Comparison of ENCODE assay signal across 9 cellular contexts in the genomic region with DNA sequence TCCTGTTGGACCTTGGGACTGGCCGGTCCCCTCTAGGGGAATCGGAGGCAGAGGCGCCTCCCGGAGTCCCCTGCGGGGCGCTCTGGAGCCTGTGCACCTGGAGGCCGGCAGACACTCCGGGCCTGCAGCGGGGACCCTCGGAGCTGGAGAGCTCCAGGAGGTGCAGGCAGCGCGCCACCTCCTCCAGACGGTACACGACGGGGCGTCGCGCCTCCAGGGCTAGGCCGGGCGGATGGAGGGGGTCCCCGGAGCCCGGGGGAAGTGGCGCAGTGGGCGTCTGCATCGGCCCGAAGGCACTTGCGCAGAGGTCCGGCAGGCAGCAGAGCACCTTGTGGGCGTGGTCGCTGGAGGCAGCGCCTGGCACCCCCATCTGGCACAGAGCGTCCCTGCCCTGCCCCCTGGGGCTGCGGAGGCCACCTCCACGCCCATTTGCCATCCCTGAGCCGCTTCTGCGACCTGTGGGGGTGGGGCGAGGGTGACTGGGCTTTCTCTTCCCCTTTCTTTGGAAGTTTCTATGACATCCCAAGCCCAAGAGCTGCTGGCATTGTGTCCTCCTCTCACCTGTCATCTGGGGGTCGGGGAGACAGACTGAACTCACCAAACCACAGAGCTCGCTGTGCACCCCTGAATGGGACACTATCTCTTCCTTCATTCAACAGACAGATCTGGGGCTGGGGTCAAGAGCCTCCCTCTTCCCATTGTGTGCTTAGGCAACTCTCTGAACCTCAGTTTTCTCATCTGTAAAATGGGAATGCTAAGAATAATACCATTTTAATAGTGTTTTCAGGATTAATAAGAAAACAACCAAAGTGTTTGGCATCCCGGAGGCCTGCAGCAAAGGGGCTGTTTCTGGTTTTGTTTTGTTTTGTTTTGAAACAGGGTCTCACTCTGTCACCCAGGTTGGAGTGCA. TPM values are rescaled to one million over a fixed set of nuclear protein-coding genes. Genes with fewer than 3 reads are reported as not detected.
A peak's percentile ranks its signal among the peaks of the same experiment; 100 is the strongest.
DNase-seq lines count a peak whose midpoint lies in the region; ATAC-seq and TF ChIP-seq lines count a peak whose summit lies in the region.
"Had no signal": no experiment of that assay in that cellular context is flagged by ENCODE, and none has a peak within 500 bp of the region (broad histone marks: within the 10 kb centered on the region; RNA-seq: fewer than 3 reads in every experiment).

No MANE protein-coding gene starts in this region.

- no peaks in the 10 kb centered on the region for H3K9me3 ChIP-seq in upper lobe of left lung

- H3K4me1 ChIP-seq in upper lobe of left lung = peaks cover 9 to 16% (median 14%) of the 10 kb centered on the region in 4 donors

- TF ChIP-seq EP300 in upper lobe of left lung (IDR thresholded peaks at IDR 0.05) = no peak

- peak in 2 of 6 experiments; percentile 14 to 15 for TF ChIP-seq CTCF in upper lobe of left lung (IDR thresholded peaks at IDR 0.05)

- no peak for TF ChIP-seq POLR2A in upper lobe of left lung (IDR thresholded peaks at IDR 0.05)

- no peaks in the 10 kb centered on the region for H3K36me3 ChIP-seq in upper lobe of left lung

- ATAC-seq in left lobe of liver (peak; percentile 80), upper lobe of left lung (ENCODE audit: low FRiP score in 2 of 2) (peak; percentile 56 to 59), HG03354 (IDR thresholded peaks at IDR 0.05; ENCODE audit: poor library complexity, severe bottlenecking, unreplicated experiment) (no peak)

- DNase-seq in DMS 273 (lab: John Stamatoyannopoulos, UW; ENCODE audit: unreplicated experiment) = peak; percentile 78
- no peak for DNase-seq in DMS 273 treated with DMSO at 0.1 percent for 48 hours (lab: John Stamatoyannopoulos, UW)
- DNase-seq in NCI-H146 (lab: John Stamatoyannopoulos, UW) = peak; percentile 81
- DNase-seq in astrocyte of the hippocampus (ENCODE audit: low read depth, low spot score) = peak; percentile 34
- DNase-seq in left lobe of liver (ENCODE audit: low spot score) = peak; percentile 70
- peak; percentile 62 to 87 for DNase-seq in upper lobe of left lung
- DNase-seq in cerebellum (ENCODE audit: low spot score) = no peak

- WGBS in upper lobe of left lung, 2 donors = 20 to 23% methylated on average over 15 to 28 of the region's 40 CpGs

- H3K27ac ChIP-seq in upper lobe of left lung = no peak overlapping the region
- H3K27ac ChIP-seq: 22Rv1 had no signal

- peaks cover 0 to 3% (median 0%) of the 10 kb centered on the region in 4 donors for H3K27me3 ChIP-seq in upper lobe of left lung

- H3K4me3 ChIP-seq in upper lobe of left lung = peak overlapping the region in 3 of 4 donors; percentile 19 to 42 (median 37)

RNA-seq across cellular contexts. Expression of gene CORO1C, which starts 37.5 kb away (rescaled TPM):
- total RNA-seq in left lobe of liver (39.2 TPM), upper lobe of left lung (100 to 1,000 TPM; 154 to 297 (median 223) TPM), cerebellum (114 TPM)

Comparison
In these comparisons a context has a peak if more than half of its experiments do, and no peak if none do; other contexts are left out.
1. DNase-seq: peak in DMS 273 (single experiment), NCI-H146 (single experiment), astrocyte of the hippocampus (single experiment), left lobe of liver (single experiment) and upper lobe of left lung (2 of 2); none in DMS 273 treated with DMSO at 0.1 percent for 48 hours (single experiment) and cerebellum (single experiment).